Comparison of ENCODE assay signal across 10 cellular contexts in genomic region chr1:11053758-11054137, GRCh38. TPM values are rescaled to one million over a fixed set of nuclear protein-coding genes. Genes with fewer than 3 reads are reported as not detected.
DNase-seq lines count a peak whose midpoint lies in the region; ATAC-seq lines count a peak whose summit lies in the region.
"Had no signal": no experiment of that assay in that cellular context is flagged by ENCODE, and none has a peak within 500 bp of the region (broad histone marks: within the 10 kb centered on the region; RNA-seq: fewer than 3 reads in every experiment).

No MANE protein-coding gene starts in this region.

- H3K9me3 Mint-ChIP-seq in activated naive CD8-positive, alpha-beta T cell treated with anti-CD3 and anti-CD28 coated beads, Interleukin-2, amount 10 ng/mL, durations not matched to agents 7 days and 5 days = no peaks in the 10 kb centered on the region

- 0 out of 2 replicates have a peak, but pooled peaks cover 3% of the 10 kb centered on the region for H3K36me3 ChIP-seq in GM23248 (ENCODE audit: low read depth)
- H3K36me3 ChIP-seq: colonic mucosa had no signal

- H3K4me3 ChIP-seq in GM23248 = no peak overlapping the region
- H3K4me3 ChIP-seq: colonic mucosa had no signal

- H2AFZ ChIP-seq in GM23248 = no peak overlapping the region

- H3K36me3 Mint-ChIP-seq in activated naive CD8-positive, alpha-beta T cell treated with anti-CD3 and anti-CD28 coated beads, Interleukin-2, amount 10 ng/mL, durations not matched to agents 7 days and 5 days = peaks cover 7% of the 10 kb centered on the region

- 59 to 66% methylated on average over 8 to 9 of the region's 10 CpGs for WGBS in GM23248 (ENCODE audit: low coverage in 1 of 2, low lambda C conversion rate in 2 of 2, missing lambda C conversion rate in 2 of 2), 2 experiments

- no peaks in the 10 kb centered on the region for H3K4me1 ChIP-seq in GM23248 (ENCODE audit: insufficient read depth)
- H3K4me1 ChIP-seq: colonic mucosa had no signal

- H4K20me1 ChIP-seq in GM23248 (ENCODE audit: insufficient read depth) = no peaks in the 10 kb centered on the region

- H3K27ac Mint-ChIP-seq in activated naive CD8-positive, alpha-beta T cell treated with anti-CD3 and anti-CD28 coated beads, Interleukin-2, amount 10 ng/mL, durations not matched to agents 7 days and 5 days = no peak overlapping the region

- in situ Hi-C loops in GM23248 (cut with MboI) = no loop called here

- H3K9me3 ChIP-seq in GM23248 (ENCODE audit: low read depth) = no peaks in the 10 kb centered on the region
- H3K9me3 ChIP-seq: colonic mucosa had no signal

- H3K27me3 Mint-ChIP-seq in activated naive CD8-positive, alpha-beta T cell treated with anti-CD3 and anti-CD28 coated beads, Interleukin-2, amount 10 ng/mL, durations not matched to agents 7 days and 5 days = no peaks in the 10 kb centered on the region

- POLR2A ChIA-PET in activated naive CD8-positive, alpha-beta T cell treated with anti-CD3 and anti-CD28 coated beads, Interleukin-2, amount 10 ng/mL, durations not matched to agents 7 days and 5 days (lab: Charles Lee) = no interaction called here

- H3K9ac ChIP-seq in GM23248 = no peak overlapping the region

- DNase-seq in AG20443 (ENCODE audit: low spot score) (peak; percentile 61), GM23248 (peak; percentile 53), left lobe of liver (ENCODE audit: low spot score) (no peak), ureter (ENCODE audit: low spot score) (no peak), Ammon's horn (ENCODE audit: low spot score) (no peak), GM19238 (ENCODE audit: insufficient read length, low spot score) (no peak)
- DNase-seq in activated naive CD8-positive, alpha-beta T cell treated with anti-CD3 and anti-CD28 coated beads, Interleukin-2, amount 10 ng/mL, durations not matched to agents 7 days and 5 days = no peak
- DNase-seq: colonic mucosa, nucleus accumbens had no signal

- ATAC-seq in activated naive CD8-positive, alpha-beta T cell treated with anti-CD3 and anti-CD28 coated beads, Interleukin-2, amount 10 ng/mL, durations not matched to agents 7 days and 5 days (ENCODE audit: low read depth) = peak; percentile 28
- ATAC-seq in left lobe of liver (peak; percentile 60), GM18907 (IDR thresholded peaks at IDR 0.05; ENCODE audit: unreplicated experiment) (no peak)

- peaks cover 26% of the 10 kb centered on the region for H3F3A ChIP-seq in GM23248 (ENCODE audit: insufficient read depth)

- H3K27ac ChIP-seq in GM23248 = no peak overlapping the region
- H3K27ac ChIP-seq: colonic mucosa had no signal

- H3K4me3 Mint-ChIP-seq in activated naive CD8-positive, alpha-beta T cell treated with anti-CD3 and anti-CD28 coated beads, Interleukin-2, amount 10 ng/mL, durations not matched to agents 7 days and 5 days = no peak overlapping the region

- no peak overlapping the region for H3K4me2 ChIP-seq in GM23248 (ENCODE audit: unreplicated experiment)

- H3K79me2 ChIP-seq in GM23248 (ENCODE audit: insufficient read depth) = peaks cover 15% of the 10 kb centered on the region

- no peaks in the 10 kb centered on the region for H3K27me3 ChIP-seq in GM23248 (replicated peaks; ENCODE audit: insufficient read depth)
- H3K27me3 ChIP-seq: colonic mucosa had no signal

- H3K4me1 Mint-ChIP-seq in activated naive CD8-positive, alpha-beta T cell treated with anti-CD3 and anti-CD28 coated beads, Interleukin-2, amount 10 ng/mL, durations not matched to agents 7 days and 5 days = peaks cover 12% of the 10 kb centered on the region

- H3K9me2 ChIP-seq in GM23248 (ENCODE audit: insufficient read depth) = no peaks in the 10 kb centered on the region

RNA-seq across cellular contexts. Expression of gene SRM, which starts 6.1 kb away (rescaled TPM):
- 35.3 and 48.0 TPM in 2 replicates for total RNA-seq in GM23248 (2014; rRNA removed; shearing (Covaris generic))
- 104 and 152 TPM in 2 replicates for polyA plus RNA-seq in GM23248 (2016; fragmentation: Nextera tagmentation; extraction: Ambion mirVana)
- total RNA-seq in activated naive CD8-positive, alpha-beta T cell treated with anti-CD3 and anti-CD28 coated beads, Interleukin-2, amount 10 ng/mL, durations not matched to agents 7 days and 5 days = 10 to 100 TPM; 72.3 to 85.0 TPM
- total RNA-seq in left lobe of liver (28.5 TPM), ureter (72.6 TPM)

RNA-seq across cellular contexts. Expression of gene MASP2, which starts 6.7 kb away (rescaled TPM):
- total RNA-seq in GM23248 (2014; rRNA removed; shearing (Covaris generic)) = not detected in 2 replicates
- polyA plus RNA-seq in GM23248 (2016; fragmentation: Nextera tagmentation; extraction: Ambion mirVana) = 0.10 and 0.16 TPM in 2 replicates
- not detected for total RNA-seq in activated naive CD8-positive, alpha-beta T cell treated with anti-CD3 and anti-CD28 coated beads, Interleukin-2, amount 10 ng/mL, durations not matched to agents 7 days and 5 days
- 206 TPM for total RNA-seq in left lobe of liver
- not detected for total RNA-seq in ureter

RNA-seq across cellular contexts. Expression of gene TARDBP, which starts 41.3 kb away (rescaled TPM):
- total RNA-seq in GM23248 (2014; rRNA removed; shearing (Covaris generic)) = 36.0 and 50.0 TPM in 2 replicates
- 128 TPM in 2 replicates for polyA plus RNA-seq in GM23248 (2016; fragmentation: Nextera tagmentation; extraction: Ambion mirVana)
- total RNA-seq in activated naive CD8-positive, alpha-beta T cell treated with anti-CD3 and anti-CD28 coated beads, Interleukin-2, amount 10 ng/mL, durations not matched to agents 7 days and 5 days = 100 to 1,000 TPM; 166 to 174 TPM
- 59.1 TPM for total RNA-seq in left lobe of liver
- total RNA-seq in ureter = 180 TPM

RNA-seq across cellular contexts. Expression of gene EXOSC10, which starts 45.9 kb away (rescaled TPM):
- total RNA-seq in GM23248 (2014; rRNA removed; shearing (Covaris generic)) = 45.4 and 60.8 TPM in 2 replicates
- 50.9 and 51.2 TPM in 2 replicates for polyA plus RNA-seq in GM23248 (2016; fragmentation: Nextera tagmentation; extraction: Ambion mirVana)
- 10 to 100 TPM; 89.1 to 92.8 TPM for total RNA-seq in activated naive CD8-positive, alpha-beta T cell treated with anti-CD3 and anti-CD28 coated beads, Interleukin-2, amount 10 ng/mL, durations not matched to agents 7 days and 5 days
- total RNA-seq in left lobe of liver = 17.2 TPM
- 71.5 TPM for total RNA-seq in ureter

Comparison
In these comparisons a context has a peak if more than half of its experiments do, and no peak if none do; other contexts are left out.
1. DNase-seq: peak in AG20443 (single experiment) and GM23248 (single experiment); none in activated naive CD8-positive, alpha-beta T cell treated with anti-CD3 and anti-CD28 coated beads, Interleukin-2, amount 10 ng/mL, durations not matched to agents 7 days and 5 days (single experiment), left lobe of liver (single experiment), ureter (single experiment), Ammon's horn (single experiment) and GM19238 (single experiment).
2. RNA of gene MASP2, which starts 6.7 kb away (total RNA-seq): 206 TPM in left lobe of liver (single experiment); not detected in GM23248, not detected in activated naive CD8-positive, alpha-beta T cell treated with anti-CD3 and anti-CD28 coated beads, Interleukin-2, amount 10 ng/mL, durations not matched to agents 7 days and 5 days and not detected in ureter (single experiment); every median in the first group is over 100 times any median in the second.